In genomic region chr17:75142236-75142971, GRCh38 we compare ENCODE assay signal across 17 cellular contexts. TPM values are rescaled to one million over a fixed set of nuclear protein-coding genes. Genes with fewer than 3 reads are reported as not detected.
DNase-seq lines count a peak whose midpoint lies in the region; ATAC-seq and TF ChIP-seq lines count a peak whose summit lies in the region.
"Had no signal": no experiment of that assay in that cellular context is flagged by ENCODE, and none has a peak within 500 bp of the region (broad histone marks: within the 10 kb centered on the region; RNA-seq: fewer than 3 reads in every experiment).

No MANE protein-coding gene starts in this region.

- no peak overlapping the region for H3K4me3 Mint-ChIP-seq in activated CD4-positive, alpha-beta memory T cell treated with anti-CD3 and anti-CD28 coated beads, Interleukin-2, amount 10 ng/mL, durations not matched to agents 7 days and 5 days
- H3K4me3 Mint-ChIP-seq in activated CD4-positive, alpha-beta memory T cell treated with anti-CD3 and anti-CD28 coated beads for 36 hours = no peak overlapping the region
- H3K4me3 Mint-ChIP-seq in WTC11 (no peak overlapping the region), mesothelial cell of epicardium (no peak overlapping the region)

- no peaks in the 10 kb centered on the region for H3K27me3 Mint-ChIP-seq in activated CD4-positive, alpha-beta memory T cell treated with anti-CD3 and anti-CD28 coated beads, Interleukin-2, amount 10 ng/mL, durations not matched to agents 7 days and 5 days
- H3K27me3 Mint-ChIP-seq in activated CD4-positive, alpha-beta memory T cell treated with anti-CD3 and anti-CD28 coated beads for 36 hours = no peaks in the 10 kb centered on the region
- no peaks in the 10 kb centered on the region for H3K27me3 Mint-ChIP-seq in WTC11 (ENCODE audit: low read depth)
- H3K27me3 Mint-ChIP-seq in mesothelial cell of epicardium (ENCODE audit: low read depth) = no peaks in the 10 kb centered on the region
- H3K27me3 Mint-ChIP-seq: IgD-negative memory B cell had no signal

- ATAC-seq in WTC11 = no peak
- no peak for ATAC-seq in GM18502 (IDR thresholded peaks at IDR 0.05; ENCODE audit: poor library complexity, unreplicated experiment)
- no peak for ATAC-seq in GM19023 (IDR thresholded peaks at IDR 0.05; ENCODE audit: unreplicated experiment)
- ATAC-seq: PC-3 had no signal

- peaks cover 29% of the 10 kb centered on the region for H3K4me1 Mint-ChIP-seq in activated CD4-positive, alpha-beta memory T cell treated with anti-CD3 and anti-CD28 coated beads, Interleukin-2, amount 10 ng/mL, durations not matched to agents 7 days and 5 days
- peaks cover 3% of the 10 kb centered on the region for H3K4me1 Mint-ChIP-seq in activated CD4-positive, alpha-beta memory T cell treated with anti-CD3 and anti-CD28 coated beads for 36 hours (ENCODE audit: low read depth)
- H3K4me1 Mint-ChIP-seq in WTC11 = no peaks in the 10 kb centered on the region
- H3K4me1 Mint-ChIP-seq in mesothelial cell of epicardium = no peaks in the 10 kb centered on the region

- no peaks in the 10 kb centered on the region for H3K9me3 Mint-ChIP-seq in activated CD4-positive, alpha-beta memory T cell treated with anti-CD3 and anti-CD28 coated beads, Interleukin-2, amount 10 ng/mL, durations not matched to agents 7 days and 5 days
- no peaks in the 10 kb centered on the region for H3K9me3 Mint-ChIP-seq in activated CD4-positive, alpha-beta memory T cell treated with anti-CD3 and anti-CD28 coated beads for 36 hours
- H3K9me3 Mint-ChIP-seq in WTC11 = no peaks in the 10 kb centered on the region
- H3K9me3 Mint-ChIP-seq in mesothelial cell of epicardium = no peaks in the 10 kb centered on the region
- H3K9me3 Mint-ChIP-seq: CD8-positive, alpha-beta memory T cell; IgD-negative memory B cell had no signal

- POLR2A ChIA-PET in activated CD4-positive, alpha-beta memory T cell treated with anti-CD3 and anti-CD28 coated beads, Interleukin-2, amount 10 ng/mL, durations not matched to agents 7 days and 5 days (lab: Charles Lee) = interaction anchor here (1.1 to 3.7 kb wide), 2 partner anchors 12 to 64 kb away, joined by 3 to 16 read pairs; partner anchors contain the start of gene JPT1
- POLR2A ChIA-PET in activated CD4-positive, alpha-beta memory T cell treated with anti-CD3 and anti-CD28 coated beads for 36 hours (lab: Charles Lee) = interaction anchor here (0.5 to 1.7 kb wide), 3 partner anchors 11 to 137 kb away, joined by 3 to 4 read pairs (median 3); partner anchors contain the start of gene NT5C
- POLR2A ChIA-PET in WTC11 (lab: Charles Lee) = interaction anchor here (1.3 kb wide), 1 partner anchor 13 kb away, joined by 4 read pairs; no protein-coding TSS in a partner anchor

- no peaks in the 10 kb centered on the region for H3K36me3 ChIP-seq in ascending aorta

- no peak for DNase-seq in activated CD4-positive, alpha-beta memory T cell treated with anti-CD3 and anti-CD28 coated beads, Interleukin-2, amount 10 ng/mL, durations not matched to agents 7 days and 5 days
- DNase-seq in activated CD4-positive, alpha-beta memory T cell treated with anti-CD3 and anti-CD28 coated beads for 36 hours = no peak
- DNase-seq in WTC11 (ENCODE audit: low spot score) = no peak
- no peak for DNase-seq in mesothelial cell of epicardium (ENCODE audit: low spot score in 2 of 2, unreplicated experiment in 2 of 2)
- DNase-seq in ascending aorta (ENCODE audit: low spot score in 2 of 2) = no peak
- no peak for DNase-seq in NCI-H187 treated with DMSO at 0.1 percent for 48 hours (lab: John Stamatoyannopoulos, UW)
- DNase-seq: CD8-positive, alpha-beta memory T cell; NCI-H1105; NCI-H2081 treated with DMSO at 0.1 percent for 48 hours; NCI-H510A treated with DMSO at 0.1 percent for 48 hours; NCI-H774; PC-3; RPMI8226 had no signal

- peak overlapping the region; percentile 84 for H3K27ac Mint-ChIP-seq in activated CD4-positive, alpha-beta memory T cell treated with anti-CD3 and anti-CD28 coated beads, Interleukin-2, amount 10 ng/mL, durations not matched to agents 7 days and 5 days
- H3K27ac Mint-ChIP-seq in activated CD4-positive, alpha-beta memory T cell treated with anti-CD3 and anti-CD28 coated beads for 36 hours = no peak overlapping the region
- 0 out of 2 replicates have a peak overlapping the region, but pooled peaks have one; percentile 32 for H3K27ac Mint-ChIP-seq in WTC11
- H3K27ac Mint-ChIP-seq in mesothelial cell of epicardium = peak overlapping the region; percentile 56

- H3K4me1 ChIP-seq in ascending aorta = no peaks in the 10 kb centered on the region
- H3K4me1 ChIP-seq: HAP-1 had no signal

- no peak overlapping the region for H3K4me3 ChIP-seq in ascending aorta
- H3K4me3 ChIP-seq: HAP-1 had no signal

- TF ChIP-seq CTCF in WTC11 (IDR thresholded peaks at IDR 0.05) (no peak), mesothelial cell of epicardium (IDR thresholded peaks at IDR 0.05; ENCODE audit: unreplicated experiment) (no peak), ascending aorta (IDR thresholded peaks at IDR 0.05) (no peak)

- CTCF ChIA-PET in activated CD4-positive, alpha-beta memory T cell treated with anti-CD3 and anti-CD28 coated beads, Interleukin-2, amount 10 ng/mL, durations not matched to agents 7 days and 5 days (lab: Charles Lee) = interaction anchor here (1.0 to 3.0 kb wide), 2 partner anchors 28 to 29 kb away, joined by 6 to 12 read pairs; no protein-coding TSS in a partner anchor
- CTCF ChIA-PET in activated CD4-positive, alpha-beta memory T cell treated with anti-CD3 and anti-CD28 coated beads for 36 hours (lab: Charles Lee) = interaction anchor here (0.7 to 0.8 kb wide), 3 partner anchors 12 to 96 kb away, joined by 3 to 5 read pairs (median 4); no protein-coding TSS in a partner anchor
- CTCF ChIA-PET in WTC11 (lab: Charles Lee) = interaction anchor here (0.7 to 1.5 kb wide), 3 partner anchors 11 to 182 kb away, joined by 3 to 5 read pairs (median 4); partner anchors contain the start of gene NT5C

- intact Hi-C loops in activated CD4-positive, alpha-beta memory T cell treated with anti-CD3 and anti-CD28 coated beads for 36 hours (cut with micrococcal nuclease) = no loop called here
- intact Hi-C loops in ascending aorta (cut with DNase I) = no loop called here

- H3K9me3 ChIP-seq in ascending aorta = no peaks in the 10 kb centered on the region
- H3K9me3 ChIP-seq: HAP-1 had no signal

- H3K27ac ChIP-seq in ascending aorta = no peak overlapping the region

- H3K36me3 Mint-ChIP-seq in activated CD4-positive, alpha-beta memory T cell treated with anti-CD3 and anti-CD28 coated beads, Interleukin-2, amount 10 ng/mL, durations not matched to agents 7 days and 5 days (ENCODE audit: low read depth) = peaks cover 69% of the 10 kb centered on the region
- peaks cover 38% of the 10 kb centered on the region for H3K36me3 Mint-ChIP-seq in activated CD4-positive, alpha-beta memory T cell treated with anti-CD3 and anti-CD28 coated beads for 36 hours
- H3K36me3 Mint-ChIP-seq in WTC11 (peaks cover 82% of the 10 kb centered on the region), mesothelial cell of epicardium (peaks cover 28% of the 10 kb centered on the region)

- no peaks in the 10 kb centered on the region for H3K27me3 ChIP-seq in ascending aorta

TF ChIP-seq in WTC11, 78 proteins besides CTCF, POLR2A, EP300 and RAD21 (continues in another document):
- TF ChIP-seq RORB (CRISPR knock-in tag; IDR thresholded peaks at IDR 0.05) = no peak
- no peak for TF ChIP-seq ATF1 (CRISPR knock-in tag; IDR thresholded peaks at IDR 0.05)

RNA-seq across cellular contexts. Expression of gene NT5C, which starts 10.9 kb away (rescaled TPM):
- 10 to 100 TPM; 68.2 to 69.4 TPM for total RNA-seq in activated CD4-positive, alpha-beta memory T cell treated with anti-CD3 and anti-CD28 coated beads, Interleukin-2, amount 10 ng/mL, durations not matched to agents 7 days and 5 days
- 10 to 100 TPM; 65.2 to 70.8 TPM for total RNA-seq in activated CD4-positive, alpha-beta memory T cell treated with anti-CD3 and anti-CD28 coated beads for 36 hours
- total RNA-seq in WTC11 (2021) (91.0 to 102 TPM (median 96.9 TPM) in 3 replicates), mesothelial cell of epicardium (44.3 to 51.0 TPM (median 46.8 TPM) in 3 replicates), ascending aorta (18.3 TPM)

RNA-seq across cellular contexts. Expression of gene JPT1, which starts 11.9 kb away (rescaled TPM):
- 100 to 1,000 TPM; 305 to 329 TPM for total RNA-seq in activated CD4-positive, alpha-beta memory T cell treated with anti-CD3 and anti-CD28 coated beads, Interleukin-2, amount 10 ng/mL, durations not matched to agents 7 days and 5 days
- total RNA-seq in activated CD4-positive, alpha-beta memory T cell treated with anti-CD3 and anti-CD28 coated beads for 36 hours = 100 to 1,000 TPM; 263 to 267 TPM
- total RNA-seq in WTC11 (2021) = 289 to 341 TPM (median 300 TPM) in 3 replicates
- 121 to 132 TPM (median 124 TPM) in 3 replicates for total RNA-seq in mesothelial cell of epicardium
- total RNA-seq in ascending aorta = 23.0 TPM

RNA-seq across cellular contexts. Expression of gene ARMC7, which starts 32.6 kb away (rescaled TPM):
- total RNA-seq in activated CD4-positive, alpha-beta memory T cell treated with anti-CD3 and anti-CD28 coated beads, Interleukin-2, amount 10 ng/mL, durations not matched to agents 7 days and 5 days = 10 to 100 TPM; 17.1 to 17.9 TPM
- total RNA-seq in activated CD4-positive, alpha-beta memory T cell treated with anti-CD3 and anti-CD28 coated beads for 36 hours = 1 to 10 TPM; 6.5 to 8.2 TPM
- total RNA-seq in WTC11 (2021) (13.2 to 15.9 TPM (median 14.8 TPM) in 3 replicates), mesothelial cell of epicardium (11.3 to 12.0 TPM (median 11.4 TPM) in 3 replicates), ascending aorta (1.4 TPM)

RNA-seq across cellular contexts. Expression of gene SUMO2, which starts 40.4 kb away (rescaled TPM):
- total RNA-seq in activated CD4-positive, alpha-beta memory T cell treated with anti-CD3 and anti-CD28 coated beads, Interleukin-2, amount 10 ng/mL, durations not matched to agents 7 days and 5 days = 100 to 1,000 TPM; 548 to 559 TPM
- 100 to 1,000 TPM; 610 to 612 TPM for total RNA-seq in activated CD4-positive, alpha-beta memory T cell treated with anti-CD3 and anti-CD28 coated beads for 36 hours
- 650 to 764 TPM (median 757 TPM) in 3 replicates for total RNA-seq in WTC11 (2021)
- 542 to 571 TPM (median 565 TPM) in 3 replicates for total RNA-seq in mesothelial cell of epicardium
- total RNA-seq in ascending aorta = 23.9 TPM

RNA-seq across cellular contexts. Expression of gene SLC16A5, which starts 54.6 kb away (rescaled TPM):
- total RNA-seq in activated CD4-positive, alpha-beta memory T cell treated with anti-CD3 and anti-CD28 coated beads, Interleukin-2, amount 10 ng/mL, durations not matched to agents 7 days and 5 days = 10 to 100 TPM; 10.4 TPM
- total RNA-seq in activated CD4-positive, alpha-beta memory T cell treated with anti-CD3 and anti-CD28 coated beads for 36 hours = 1 to 10 TPM; 6.7 to 7.7 TPM
- total RNA-seq in WTC11 (2021) (32.4 to 33.5 TPM (median 33.1 TPM) in 3 replicates), mesothelial cell of epicardium (46.4 to 49.5 TPM (median 46.9 TPM) in 3 replicates), ascending aorta (101 TPM)
